26 cellular contexts compared by ENCODE assay signal in the genomic region with DNA sequence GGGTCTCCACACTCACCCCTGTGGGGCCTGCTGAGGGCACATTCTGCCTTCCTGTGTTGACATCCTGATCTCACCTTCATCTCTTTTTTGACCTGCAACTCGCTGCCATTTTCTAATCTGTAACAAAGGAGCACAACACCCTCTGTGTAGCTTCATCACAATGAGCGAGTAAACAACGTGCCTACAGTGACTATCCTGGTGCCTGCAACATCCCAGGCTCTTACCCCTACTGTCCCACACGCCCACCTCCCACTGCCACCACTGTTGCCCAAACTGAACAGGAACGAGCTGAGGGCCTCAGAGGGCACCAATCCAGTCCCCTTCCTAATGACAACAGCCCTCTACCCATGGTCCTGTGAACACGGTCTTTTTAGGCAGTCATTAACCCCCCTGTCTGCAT.
DNase-seq lines count a peak whose midpoint lies in the region; ATAC-seq and TF ChIP-seq lines count a peak whose summit lies in the region.
"Had no signal": no experiment of that assay in that cellular context is flagged by ENCODE, and none has a peak within 500 bp of the region (broad histone marks: within the 10 kb centered on the region; RNA-seq: fewer than 3 reads in every experiment).

No MANE protein-coding gene starts in this region.

- ATAC-seq in GM23338 (no peak), GM19395 (IDR thresholded peaks at IDR 0.05; ENCODE audit: unreplicated experiment) (no peak)
- ATAC-seq: A549, GM12878 had no signal

- no peak overlapping the region for H4K12ac ChIP-seq in trophoblast cell (ENCODE audit: low read depth, low read length)

- peak overlapping the region; percentile 71 for H2BK12ac ChIP-seq in trophoblast cell (ENCODE audit: low read length)

- DNase-seq in GM23338 (ENCODE audit: low spot score) (no peak), endothelial cell (ENCODE audit: low spot score) (no peak), mesothelial cell of epicardium (ENCODE audit: low spot score in 2 of 2, unreplicated experiment in 2 of 2) (no peak), trophoblast cell (no peak), dedifferentiated amniotic fluid mesenchymal stem cell (ENCODE audit: extremely low spot score) (no peak), brain microvascular endothelial cell (no peak)
- DNase-seq in activated T-cell treated with anti-CD3 and anti-CD28 coated beads, Interleukin-2, amount 50 U/mL, for 1 hour: no peak
- DNase-seq: AML-193; CD4-positive, alpha-beta memory T cell; CD4-positive, CD25-positive, alpha-beta regulatory T cell; CD8-positive, alpha-beta memory T cell; COR-L47; DMS 273 treated with DMSO at 0.1 percent for 48 hours; DMS153; DMS53; DMS79; DND-41; EL; GDM1 had no signal

- H3K9me2 ChIP-seq in GM23338 (ENCODE audit: insufficient read depth): no peaks in the 10 kb centered on the region

- in situ Hi-C loops in brain microvascular endothelial cell (cut with HindIII; ENCODE audit: low pct_ligation_motif_present, low sequenced_read_pairs): no loop called here

- H2AK5ac ChIP-seq in trophoblast cell (ENCODE audit: low read length): no peak overlapping the region

- H3K9me3 Mint-ChIP-seq in GM23338: no peaks in the 10 kb centered on the region
- H3K9me3 Mint-ChIP-seq in endothelial cell (ENCODE audit: unreplicated experiment): no peaks in the 10 kb centered on the region
- H3K9me3 Mint-ChIP-seq in mesothelial cell of epicardium: peaks cover 17% of the 10 kb centered on the region

- no peaks in the 10 kb centered on the region; the same call in 1 of the 2 replicates for H4K20me1 ChIP-seq in GM23338 (replicated peaks; ENCODE audit: insufficient read depth)
- H4K20me1 ChIP-seq: BLaER1 treated with 17β-estradiol and CSF1 and Interleukin-3, amounts not matched to agents 10 nM and 100 nM had no signal

- H3K14ac ChIP-seq in trophoblast cell (ENCODE audit: low read length): no peak overlapping the region

- H3K36me3 ChIP-seq in GM23338 (ENCODE audit: insufficient read depth): no peaks in the 10 kb centered on the region
- no peaks in the 10 kb centered on the region for H3K36me3 ChIP-seq in trophoblast cell (ENCODE audit: control insufficient read depth in 1 of 2, insufficient read depth in 2 of 2, low read length in 2 of 2)
- no peaks in the 10 kb centered on the region for H3K36me3 ChIP-seq in brain microvascular endothelial cell (replicated peaks)
- H3K36me3 ChIP-seq: BLaER1 treated with 17β-estradiol and CSF1 and Interleukin-3, amounts not matched to agents 10 nM and 100 nM had no signal

- no peak overlapping the region for H3K27ac Mint-ChIP-seq in GM23338
- H3K27ac Mint-ChIP-seq in endothelial cell (ENCODE audit: unreplicated experiment): no peak overlapping the region
- H3K27ac Mint-ChIP-seq in mesothelial cell of epicardium: peak overlapping the region; percentile 35
- H3K27ac Mint-ChIP-seq: B cell; CD4-positive, alpha-beta memory T cell; CD4-positive, CD25-positive, alpha-beta regulatory T cell had no signal

- peaks cover 4% of the 10 kb centered on the region for H3K79me1 ChIP-seq in trophoblast cell (ENCODE audit: low read length)

- no peak overlapping the region for H4K8ac ChIP-seq in trophoblast cell (ENCODE audit: low read depth, low read length)

- no peak overlapping the region for H3K4me3 Mint-ChIP-seq in GM23338
- H3K4me3 Mint-ChIP-seq in endothelial cell (ENCODE audit: unreplicated experiment): peak overlapping the region; percentile 45
- H3K4me3 Mint-ChIP-seq in mesothelial cell of epicardium: no peak overlapping the region
- H3K4me3 Mint-ChIP-seq: B cell; CD4-positive, alpha-beta memory T cell; CD4-positive, CD25-positive, alpha-beta regulatory T cell; CD8-positive, alpha-beta memory T cell had no signal

- TF ChIP-seq CTCF in GM23338 (conservative IDR thresholded peaks at IDR 0.05; ENCODE audit: low read depth in 2 of 2) (no peak), endothelial cell (IDR thresholded peaks at IDR 0.05; ENCODE audit: unreplicated experiment) (no peak), mesothelial cell of epicardium (IDR thresholded peaks at IDR 0.05; ENCODE audit: unreplicated experiment) (no peak), brain microvascular endothelial cell (IDR thresholded peaks at IDR 0.05; ENCODE audit: low read depth, low read length, missing control alignments) (no peak)

- H3K18ac ChIP-seq in trophoblast cell (ENCODE audit: low read length): no peak overlapping the region

- peak overlapping the region; percentile 34 for H4K91ac ChIP-seq in trophoblast cell (ENCODE audit: low read depth, low read length)

- H3K4ac ChIP-seq in trophoblast cell (ENCODE audit: low read depth, low read length): no peak overlapping the region

- H3F3A ChIP-seq in GM23338 (replicated peaks; ENCODE audit: low read depth): no peaks in the 10 kb centered on the region

- no peak overlapping the region for H3K23ac ChIP-seq in trophoblast cell (ENCODE audit: low read length)

- H3K4me2 ChIP-seq in GM23338 (no peak overlapping the region), trophoblast cell (ENCODE audit: low read length) (no peak overlapping the region)
- H3K4me2 ChIP-seq: A549 had no signal

- 0 out of 2 replicates have a peak overlapping the region, but pooled peaks have one; percentile 16 for H2AFZ ChIP-seq in GM23338
- H2AFZ ChIP-seq in trophoblast cell (ENCODE audit: insufficient read depth, low read length, poor library complexity): no peak overlapping the region

- H3K4me3 ChIP-seq in GM23338 (no peak overlapping the region), trophoblast cell (ENCODE audit: low read depth, low read length) (no peak overlapping the region), brain microvascular endothelial cell (ENCODE audit: low read depth, low read length) (no peak overlapping the region)
- H3K4me3 ChIP-seq: A549; BLaER1 treated with 17β-estradiol and CSF1 and Interleukin-3, amounts not matched to agents 10 nM and 100 nM; GM12878 had no signal

- no peak overlapping the region for H3K27ac ChIP-seq in GM23338 (ENCODE audit: low read depth)
- no peak overlapping the region for H3K27ac ChIP-seq in trophoblast cell (ENCODE audit: low read depth, low read length)
- H3K27ac ChIP-seq in brain microvascular endothelial cell: no peak overlapping the region
- H3K27ac ChIP-seq: 22Rv1; A549; BLaER1 treated with 17β-estradiol and CSF1 and Interleukin-3, amounts not matched to agents 10 nM and 100 nM; C4-2B had no signal

- no peak overlapping the region for H2BK5ac ChIP-seq in trophoblast cell (ENCODE audit: low read depth, low read length, poor library complexity)

- no peaks in the 10 kb centered on the region; the same call in 2 of the 3 replicates for H3K36me3 Mint-ChIP-seq in GM23338 (ENCODE audit: low read depth)
- H3K36me3 Mint-ChIP-seq in endothelial cell (ENCODE audit: low read depth, unreplicated experiment): no peaks in the 10 kb centered on the region
- H3K36me3 Mint-ChIP-seq in mesothelial cell of epicardium: peaks cover 3% of the 10 kb centered on the region
- H3K36me3 Mint-ChIP-seq: CD4-positive, alpha-beta memory T cell; CD4-positive, CD25-positive, alpha-beta regulatory T cell; CD8-positive, alpha-beta memory T cell had no signal

- WGBS in trophoblast cell (ENCODE audit: extremely low coverage, insufficient coverage, insufficient read length): no CpG with 5 or more reads among the region's 6 CpGs

- peaks cover 11% of the 10 kb centered on the region for H3K4me1 Mint-ChIP-seq in GM23338
- peaks cover 6% of the 10 kb centered on the region for H3K4me1 Mint-ChIP-seq in endothelial cell (ENCODE audit: unreplicated experiment)
- peaks cover 20% of the 10 kb centered on the region for H3K4me1 Mint-ChIP-seq in mesothelial cell of epicardium
- H3K4me1 Mint-ChIP-seq: B cell had no signal

- peaks cover 3% of the 10 kb centered on the region for H3K27me3 Mint-ChIP-seq in GM23338 (ENCODE audit: insufficient read depth, low read depth, poor library complexity)
- H3K27me3 Mint-ChIP-seq in endothelial cell (ENCODE audit: unreplicated experiment): peaks cover 3% of the 10 kb centered on the region
- H3K27me3 Mint-ChIP-seq in mesothelial cell of epicardium (ENCODE audit: low read depth): no peaks in the 10 kb centered on the region

- H3K79me2 ChIP-seq in GM23338 (replicated peaks; ENCODE audit: insufficient read depth) (no peaks in the 10 kb centered on the region), trophoblast cell (ENCODE audit: control insufficient read depth, insufficient read depth, low read length, poor library complexity) (no peaks in the 10 kb centered on the region)

- H2BK120ac ChIP-seq in trophoblast cell (ENCODE audit: insufficient read depth, low read length, poor library complexity): no peak overlapping the region

- H3K4me1 ChIP-seq in GM23338 (ENCODE audit: insufficient read depth) (peaks cover 9% of the 10 kb centered on the region), trophoblast cell (ENCODE audit: control insufficient read depth in 1 of 2, insufficient read depth in 2 of 2, low read length in 2 of 2) (peaks cover 12 to 15% of the 10 kb centered on the region in 2 experiments)
- H3K4me1 ChIP-seq: A549 had no signal

- H3K27me3 ChIP-seq in GM23338 (ENCODE audit: insufficient read depth) (no peaks in the 10 kb centered on the region), trophoblast cell (ENCODE audit: insufficient read depth, low read length) (no peaks in the 10 kb centered on the region), brain microvascular endothelial cell (replicated peaks) (no peaks in the 10 kb centered on the region)
- H3K27me3 ChIP-seq: BLaER1 treated with 17β-estradiol and CSF1 and Interleukin-3, amounts not matched to agents 10 nM and 100 nM had no signal

- H3K9me3 ChIP-seq in trophoblast cell (ENCODE audit: insufficient read depth, low read depth, low read length): no peaks in the 10 kb centered on the region
- H3K9me3 ChIP-seq: A549; BLaER1 treated with 17β-estradiol and CSF1 and Interleukin-3, amounts not matched to agents 10 nM and 100 nM had no signal

- H3K9ac ChIP-seq in trophoblast cell (ENCODE audit: low read length): no peak overlapping the region
- H3K9ac ChIP-seq: BLaER1 treated with 17β-estradiol and CSF1 and Interleukin-3, amounts not matched to agents 10 nM and 100 nM had no signal

TF ChIP-seq in GM23338, 12 proteins besides CTCF, POLR2A, EP300 and RAD21 (continues in another document):
- no peak for TF ChIP-seq STAT1 (IDR thresholded peaks at IDR 0.05; ENCODE audit: unreplicated experiment)
- TF ChIP-seq, protein P1, sequence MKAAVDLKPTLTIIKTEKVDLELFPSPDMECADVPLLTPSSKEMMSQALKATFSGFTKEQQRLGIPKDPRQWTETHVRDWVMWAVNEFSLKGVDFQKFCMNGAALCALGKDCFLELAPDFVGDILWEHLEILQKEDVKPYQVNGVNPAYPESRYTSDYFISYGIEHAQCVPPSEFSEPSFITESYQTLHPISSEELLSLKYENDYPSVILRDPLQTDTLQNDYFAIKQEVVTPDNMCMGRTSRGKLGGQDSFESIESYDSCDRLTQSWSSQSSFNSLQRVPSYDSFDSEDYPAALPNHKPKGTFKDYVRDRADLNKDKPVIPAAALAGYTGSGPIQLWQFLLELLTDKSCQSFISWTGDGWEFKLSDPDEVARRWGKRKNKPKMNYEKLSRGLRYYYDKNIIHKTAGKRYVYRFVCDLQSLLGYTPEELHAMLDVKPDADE (IDR thresholded peaks at IDR 0.05): no peak
